ENCODE assay signal across 9 cellular contexts in genomic region chr2:152432206-152432653, GRCh38.
A peak's percentile ranks its signal among the peaks of the same experiment; 100 is the strongest.
DNase-seq lines count a peak whose midpoint lies in the region; ATAC-seq and TF ChIP-seq lines count a peak whose summit lies in the region.
"Had no signal": no experiment of that assay in that cellular context is flagged by ENCODE, and none has a peak within 500 bp of the region (broad histone marks: within the 10 kb centered on the region; RNA-seq: fewer than 3 reads in every experiment).

No MANE protein-coding gene starts in this region.

- H3K27ac Mint-ChIP-seq in activated CD4-positive, alpha-beta T cell treated with anti-CD3 and anti-CD28 coated beads, Interleukin-2, amount 10 ng/mL, durations not matched to agents 24 days and 14 days, result no peak overlapping the region

- H3K4ac ChIP-seq in mesenchymal stem cell (ENCODE audit: low read depth in 1 of 2, low read length in 2 of 2), result no peak overlapping the region

- no peaks in the 10 kb centered on the region for H3K9me3 ChIP-seq in mesenchymal stem cell (ENCODE audit: control insufficient read depth, low read length)

- H3K27me3 ChIP-seq in dorsolateral prefrontal cortex (no peaks in the 10 kb centered on the region), mesenchymal stem cell (ENCODE audit: control insufficient read depth in 1 of 2, insufficient read depth in 1 of 2, low read length in 2 of 2) (no peaks in the 10 kb centered on the region)

- peak overlapping the region; percentile 76 for H3K9ac ChIP-seq in mesenchymal stem cell (ENCODE audit: low read length)

- no peaks in the 10 kb centered on the region for H3K27me3 Mint-ChIP-seq in activated CD4-positive, alpha-beta T cell treated with anti-CD3 and anti-CD28 coated beads, Interleukin-2, amount 10 ng/mL, durations not matched to agents 24 days and 14 days

- H3K4me1 Mint-ChIP-seq in activated CD4-positive, alpha-beta T cell treated with anti-CD3 and anti-CD28 coated beads, Interleukin-2, amount 10 ng/mL, durations not matched to agents 24 days and 14 days, result no peaks in the 10 kb centered on the region

- no peak overlapping the region for H3K4me3 Mint-ChIP-seq in activated CD4-positive, alpha-beta T cell treated with anti-CD3 and anti-CD28 coated beads, Interleukin-2, amount 10 ng/mL, durations not matched to agents 24 days and 14 days

- no peak for TF ChIP-seq CTCF in dorsolateral prefrontal cortex (IDR thresholded peaks at IDR 0.05 in 54 of 56, conservative IDR thresholded peaks at IDR 0.05 in 2 of 56; ENCODE audit: low read depth in 1 of 56, partially characterized antibody in 56 of 56)

- H3K4me3 ChIP-seq in dorsolateral prefrontal cortex (no peak overlapping the region), mesenchymal stem cell (ENCODE audit: insufficient read depth in 1 of 2, low read depth in 1 of 2, low read length in 2 of 2) (no peak overlapping the region)

- DNase-seq in AML-193 (lab: John Stamatoyannopoulos, UW) (peak; percentile 75 to 83), NCI-H226 (peak; percentile 89), dorsolateral prefrontal cortex (peak in 1 of 10 donors; percentile 73), mesenchymal stem cell (peak; percentile 65), DMS53 treated with DMSO at 0.1 percent for 48 hours (lab: John Stamatoyannopoulos, UW; ENCODE audit: unreplicated experiment) (no peak)
- no peak for DNase-seq in activated CD4-positive, alpha-beta T cell treated with anti-CD3 and anti-CD28 coated beads, Interleukin-2, amount 10 ng/mL, durations not matched to agents 24 days and 14 days
- DNase-seq: activated CD4-positive, CD25-positive, alpha-beta regulatory T cell had no signal

- H4K91ac ChIP-seq in mesenchymal stem cell (ENCODE audit: low read length), result no peak overlapping the region

- no peak overlapping the region for H2AK5ac ChIP-seq in mesenchymal stem cell (ENCODE audit: low read length, severe bottlenecking)

- H2BK5ac ChIP-seq in mesenchymal stem cell (ENCODE audit: low read depth, low read length, poor library complexity, severe bottlenecking), result no peak overlapping the region

- ATAC-seq in activated CD4-positive, CD25-positive, alpha-beta regulatory T cell treated with anti-CD3 and anti-CD28 coated beads, Interleukin-2, amount 50 U/mL, for 24 hours, result no peak
- ATAC-seq in HG02970 (IDR thresholded peaks at IDR 0.05; ENCODE audit: low FRiP score, unreplicated experiment), result no peak

- no peak overlapping the region for H3K4me2 ChIP-seq in mesenchymal stem cell (ENCODE audit: low read length, poor library complexity, severe bottlenecking)

- intact Hi-C loops in dorsolateral prefrontal cortex (cut with DNase I), result no loop called here
- intact Hi-C loops in activated CD4-positive, alpha-beta T cell treated with anti-CD3 and anti-CD28 coated beads, Interleukin-2, amount 10 ng/mL, durations not matched to agents 24 days and 14 days (cut with micrococcal nuclease), result no loop called here

- no peaks in the 10 kb centered on the region for H3K36me3 Mint-ChIP-seq in activated CD4-positive, alpha-beta T cell treated with anti-CD3 and anti-CD28 coated beads, Interleukin-2, amount 10 ng/mL, durations not matched to agents 24 days and 14 days (ENCODE audit: low read depth)

- no peak overlapping the region for H4K8ac ChIP-seq in mesenchymal stem cell (ENCODE audit: low read length)

- no peak overlapping the region for H2BK120ac ChIP-seq in mesenchymal stem cell (ENCODE audit: low read depth, low read length)

- no peak overlapping the region for H2BK15ac ChIP-seq in mesenchymal stem cell (ENCODE audit: low read depth, poor library complexity, severe bottlenecking)

- WGBS in mesenchymal stem cell, result 64% methylated on average over 2 of the region's 3 CpGs

- H3K14ac ChIP-seq in mesenchymal stem cell (ENCODE audit: low read length in 2 of 2), result no peak overlapping the region

- H3K27ac ChIP-seq in dorsolateral prefrontal cortex, result peak overlapping the region; percentile 20 to 100 (median 86)
- no peak overlapping the region for H3K27ac ChIP-seq in mesenchymal stem cell (ENCODE audit: low read length, poor library complexity, severe bottlenecking)

- H3K4me1 ChIP-seq in mesenchymal stem cell (ENCODE audit: control insufficient read depth, insufficient read depth, low read depth, low read length), result peaks cover 5% of the 10 kb centered on the region

- no peaks in the 10 kb centered on the region for H3K9me3 Mint-ChIP-seq in activated CD4-positive, alpha-beta T cell treated with anti-CD3 and anti-CD28 coated beads, Interleukin-2, amount 10 ng/mL, durations not matched to agents 24 days and 14 days

- no peaks in the 10 kb centered on the region for H3K36me3 ChIP-seq in mesenchymal stem cell (ENCODE audit: control insufficient read depth in 1 of 2, insufficient read depth in 2 of 2, low read depth in 1 of 2, low read length in 2 of 2)

- H3K18ac ChIP-seq in mesenchymal stem cell (ENCODE audit: low read depth in 1 of 2, low read length in 2 of 2), result no peak overlapping the region

- no peak overlapping the region for H2AFZ ChIP-seq in mesenchymal stem cell (ENCODE audit: low read depth, low read length)

- no peak overlapping the region for H3K23ac ChIP-seq in mesenchymal stem cell (ENCODE audit: low read length in 2 of 2)

- H2BK12ac ChIP-seq in mesenchymal stem cell (ENCODE audit: low read length in 2 of 2), result no peak overlapping the region

- peaks cover 37% of the 10 kb centered on the region for H3K79me1 ChIP-seq in mesenchymal stem cell (replicated peaks; ENCODE audit: low read length, poor library complexity, severe bottlenecking)

Comparison
In these comparisons a context has a peak if more than half of its experiments do, and no peak if none do; other contexts are left out.
1. DNase-seq: peak in AML-193 (2 of 2), NCI-H226 (single experiment) and mesenchymal stem cell (single experiment); none in DMS53 treated with DMSO at 0.1 percent for 48 hours (single experiment) and activated CD4-positive, alpha-beta T cell treated with anti-CD3 and anti-CD28 coated beads, Interleukin-2, amount 10 ng/mL, durations not matched to agents 24 days and 14 days (single experiment).